Comparison of ENCODE assay signal across 27 cellular contexts in genomic region chr10:94062611-94063010, GRCh38.
"Had no signal": no experiment of that assay in that cellular context is flagged by ENCODE, and none has a peak within 500 bp of the region (broad histone marks: within the 10 kb centered on the region; RNA-seq: fewer than 3 reads in every experiment).

No MANE protein-coding gene starts in this region.

- H3K9me3 Mint-ChIP-seq: activated B cell treated with CpG ODN at 0.5 μM for 24 hours; activated CD4-positive, alpha-beta memory T cell treated with anti-CD3 and anti-CD28 coated beads for 36 hours; activated CD4-positive, alpha-beta T cell treated with anti-CD3 and anti-CD28 coated beads, Interleukin-2, amount 10 ng/mL, durations not matched to agents 7 days and 5 days; activated naive CD4-positive, alpha-beta T cell treated with anti-CD3 and anti-CD28 coated beads for 36 hours had no signal

- H3K27ac Mint-ChIP-seq: activated B cell treated with CpG ODN at 0.5 μM for 24 hours; activated CD4-positive, alpha-beta memory T cell treated with anti-CD3 and anti-CD28 coated beads for 36 hours; activated CD4-positive, alpha-beta T cell treated with anti-CD3 and anti-CD28 coated beads, Interleukin-2, amount 10 ng/mL, durations not matched to agents 7 days and 5 days; activated naive CD4-positive, alpha-beta T cell treated with anti-CD3 and anti-CD28 coated beads for 36 hours; activated naive CD8-positive, alpha-beta T cell; activated T-helper 17 cell treated with anti-CD3 and anti-CD28 coated beads, Interleukin-2, amount 50 U/mL, for 72 hours; T-helper 17 cell had no signal

- H3K4me3 ChIP-seq: K562 had no signal

- ATAC-seq: activated T-helper 17 cell treated with anti-CD3 and anti-CD28 coated beads, Interleukin-2, amount 50 U/mL, for 72 hours; K562; T-helper 17 cell had no signal

- H3K4me1 Mint-ChIP-seq: activated B cell treated with CpG ODN at 0.5 μM for 24 hours; activated CD4-positive, alpha-beta T cell treated with anti-CD3 and anti-CD28 coated beads, Interleukin-2, amount 10 ng/mL, durations not matched to agents 7 days and 5 days; activated T-helper 17 cell treated with anti-CD3 and anti-CD28 coated beads, Interleukin-2, amount 50 U/mL, for 72 hours; central memory CD8-positive, alpha-beta T cell; T-helper 17 cell had no signal

- H3K27me3 Mint-ChIP-seq: central memory CD8-positive, alpha-beta T cell had no signal

- H3K36me3 Mint-ChIP-seq: activated CD4-positive, alpha-beta memory T cell treated with anti-CD3 and anti-CD28 coated beads for 36 hours; activated naive CD8-positive, alpha-beta T cell had no signal

- DNase-seq: activated B cell treated with CpG ODN at 0.5 μM for 24 hours; activated CD4-positive, alpha-beta memory T cell treated with anti-CD3 and anti-CD28 coated beads for 36 hours; activated CD4-positive, alpha-beta T cell treated with anti-CD3 and anti-CD28 coated beads for 1 hour; activated CD4-positive, alpha-beta T cell treated with anti-CD3 and anti-CD28 coated beads, Interleukin-2, amount 10 ng/mL, durations not matched to agents 7 days and 5 days; activated CD8-positive, alpha-beta memory T cell treated with anti-CD3 and anti-CD28 coated beads for 24 hours; activated gamma-delta T cell; activated naive CD4-positive, alpha-beta T cell treated with anti-CD3 and anti-CD28 coated beads for 36 hours; activated T-cell treated with anti-CD3 and anti-CD28 coated beads for 4 hours; activated T-cell treated with anti-CD3 and anti-CD28 coated beads, Interleukin-2, amount 50 U/mL, for 48 hours; Karpas-422; NCI-H1048; NCI-H1417 treated with DMSO at 0.1 percent for 48 hours; NCI-H1694; NCI-H2029; NCI-H2107; NCI-H2171 treated with DMSO at 0.1 percent for 48 hours; NCI-H226; NCI-H510A; NCI-H526 treated with DMSO at 0.1 percent for 48 hours; NCI-H82; SIG-M5; T-helper 17 cell; T-helper 9 cell had no signal

- H3K4me3 Mint-ChIP-seq: activated B cell treated with CpG ODN at 0.5 μM for 24 hours; activated CD4-positive, alpha-beta memory T cell treated with anti-CD3 and anti-CD28 coated beads for 36 hours; activated CD4-positive, alpha-beta T cell treated with anti-CD3 and anti-CD28 coated beads, Interleukin-2, amount 10 ng/mL, durations not matched to agents 7 days and 5 days; activated naive CD4-positive, alpha-beta T cell treated with anti-CD3 and anti-CD28 coated beads for 36 hours; activated naive CD8-positive, alpha-beta T cell; activated T-helper 17 cell treated with anti-CD3 and anti-CD28 coated beads, Interleukin-2, amount 50 U/mL, for 72 hours; central memory CD8-positive, alpha-beta T cell; T-helper 17 cell had no signal
